Comparison of ENCODE assay signal across 6 cellular contexts in the genomic region with DNA sequence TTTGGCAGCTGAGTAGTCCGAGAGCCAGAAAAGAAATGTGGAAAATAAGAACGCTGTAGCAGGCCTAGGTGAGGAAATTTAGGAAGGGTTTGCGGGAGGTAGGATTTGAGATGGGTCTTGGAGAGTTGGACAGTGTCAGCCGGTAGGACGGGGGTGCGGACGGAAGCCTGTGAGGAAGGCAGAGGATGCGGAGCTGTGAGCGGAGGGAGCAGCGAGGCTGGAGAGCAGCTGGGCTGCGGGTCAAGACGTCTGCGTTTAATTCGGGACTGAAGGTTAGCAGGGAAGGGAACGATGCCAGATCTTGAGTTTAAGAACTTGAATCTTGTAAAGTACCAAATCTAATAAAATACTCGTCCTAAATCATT. TPM values are rescaled to one million over a fixed set of nuclear protein-coding genes. Genes with fewer than 3 reads are reported as not detected.
DNase-seq lines count a peak whose midpoint lies in the region; FAIRE-seq and TF ChIP-seq lines count a peak whose summit lies in the region.

No MANE protein-coding gene starts in this region.

- no peak overlapping the region for H3K27ac Mint-ChIP-seq in activated CD4-positive, alpha-beta memory T cell treated with anti-CD3 and anti-CD28 coated beads for 36 hours

- DNase-seq in activated CD4-positive, alpha-beta memory T cell treated with anti-CD3 and anti-CD28 coated beads for 36 hours = no peak
- DNase-seq in RCC 7860 (ENCODE audit: low spot score) = no peak
- DNase-seq in NCI-H146 (lab: John Stamatoyannopoulos, UW) = no peak
- DNase-seq in H4 (ENCODE audit: low spot score) = no peak

- no peak for FAIRE-seq in RCC 7860 (lab: Jason Lieb, UNC)

- H3K27me3 ChIP-seq in BLaER1 (no peaks in the 10 kb centered on the region), liver (ENCODE audit: control insufficient read depth in 4 of 4, insufficient read depth in 4 of 4, low read length in 3 of 4) (no peaks in the 10 kb centered on the region)

- POLR2A ChIA-PET in activated CD4-positive, alpha-beta memory T cell treated with anti-CD3 and anti-CD28 coated beads for 36 hours (lab: Charles Lee) = no interaction called here

- peaks cover 45% of the 10 kb centered on the region for H3K36me3 ChIP-seq in BLaER1
- H3K36me3 ChIP-seq in liver (ENCODE audit: control insufficient read depth in 4 of 4, insufficient read depth in 3 of 4, low read depth in 1 of 4, low read length in 3 of 4) = peaks cover 0 to 29% (median 22%) of the 10 kb centered on the region in 4 donors

- peak overlapping the region; percentile 95 for H3K4me2 ChIP-seq in BLaER1

- H3K27me3 Mint-ChIP-seq in activated CD4-positive, alpha-beta memory T cell treated with anti-CD3 and anti-CD28 coated beads for 36 hours = no peaks in the 10 kb centered on the region

- 41% methylated on average over 16 of the region's 16 CpGs for WGBS in liver

- TF ChIP-seq RAD21 in liver (IDR thresholded peaks at IDR 0.05) = no peak

- H3K9me3 ChIP-seq in BLaER1 (no peaks in the 10 kb centered on the region), liver (ENCODE audit: control insufficient read depth in 4 of 4, low read length in 3 of 4) (no peaks in the 10 kb centered on the region)

- H4K20me1 ChIP-seq in BLaER1 = peaks cover 32% of the 10 kb centered on the region

- intact Hi-C loops in activated CD4-positive, alpha-beta memory T cell treated with anti-CD3 and anti-CD28 coated beads for 36 hours (cut with micrococcal nuclease) = loop anchor here (2.0 kb wide), 1 partner anchor 19 kb away; no protein-coding TSS in a partner anchor

- no peaks in the 10 kb centered on the region for H3K9me3 Mint-ChIP-seq in activated CD4-positive, alpha-beta memory T cell treated with anti-CD3 and anti-CD28 coated beads for 36 hours

- H3K4me3 Mint-ChIP-seq in activated CD4-positive, alpha-beta memory T cell treated with anti-CD3 and anti-CD28 coated beads for 36 hours = peak overlapping the region; percentile 18

- H3K27ac ChIP-seq in BLaER1 (peak overlapping the region; percentile 12; the same call in 1 of the 2 replicates), liver (ENCODE audit: low read depth in 1 of 2, low read length in 2 of 2) (peak overlapping the region in 1 of 2 donors; percentile 7)

- peaks cover 29% of the 10 kb centered on the region for H3K4me1 ChIP-seq in BLaER1
- peaks cover 3 to 31% (median 19%) of the 10 kb centered on the region in 4 donors for H3K4me1 ChIP-seq in liver (ENCODE audit: control insufficient read depth in 4 of 4, insufficient read depth in 4 of 4, low read length in 3 of 4)

- no peak for TF ChIP-seq CTCF in liver (IDR thresholded peaks at IDR 0.05; ENCODE audit: low read depth, low read length, missing input control)

- H3K4me1 Mint-ChIP-seq in activated CD4-positive, alpha-beta memory T cell treated with anti-CD3 and anti-CD28 coated beads for 36 hours (ENCODE audit: low read depth) = peaks cover 12% of the 10 kb centered on the region

- peaks cover 12% of the 10 kb centered on the region for H3K36me3 Mint-ChIP-seq in activated CD4-positive, alpha-beta memory T cell treated with anti-CD3 and anti-CD28 coated beads for 36 hours

- H3K9ac ChIP-seq in BLaER1 (peak overlapping the region; percentile 30; the same call in 1 of the 2 replicates), liver (ENCODE audit: low read depth in 1 of 2, low read length in 2 of 2) (no peak overlapping the region)

- CTCF ChIA-PET in activated CD4-positive, alpha-beta memory T cell treated with anti-CD3 and anti-CD28 coated beads for 36 hours (lab: Charles Lee) = interaction anchor here (1.1 to 3.6 kb wide), 4 partner anchors 25 to 187 kb away, joined by 3 to 15 read pairs (median 8); no protein-coding TSS in a partner anchor

- H3K4me3 ChIP-seq in BLaER1 (peak overlapping the region; percentile 81), liver (ENCODE audit: low read depth in 1 of 3, low read length in 3 of 3) (peak overlapping the region in 2 of 3 donors; percentile 11 to 67)

TF ChIP-seq in liver, 16 proteins besides CTCF, POLR2A, EP300 and RAD21:
- TF ChIP-seq HNF4A (conservative IDR thresholded peaks at IDR 0.05) = no peak
- TF ChIP-seq, protein P1, sequence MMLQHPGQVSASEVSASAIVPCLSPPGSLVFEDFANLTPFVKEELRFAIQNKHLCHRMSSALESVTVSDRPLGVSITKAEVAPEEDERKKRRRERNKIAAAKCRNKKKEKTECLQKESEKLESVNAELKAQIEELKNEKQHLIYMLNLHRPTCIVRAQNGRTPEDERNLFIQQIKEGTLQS (IDR thresholded peaks at IDR 0.05) = no peak
- no peak for TF ChIP-seq TAF1 (conservative IDR thresholded peaks at IDR 0.05)
- TF ChIP-seq HNF4G (IDR thresholded peaks at IDR 0.05) = no peak
- TF ChIP-seq, protein P2, sequence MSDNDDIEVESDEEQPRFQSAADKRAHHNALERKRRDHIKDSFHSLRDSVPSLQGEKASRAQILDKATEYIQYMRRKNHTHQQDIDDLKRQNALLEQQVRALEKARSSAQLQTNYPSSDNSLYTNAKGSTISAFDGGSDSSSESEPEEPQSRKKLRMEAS (IDR thresholded peaks at IDR 0.05) = no peak
- TF ChIP-seq SP1 (IDR thresholded peaks at IDR 0.05) = no peak
- TF ChIP-seq NR2F2 (IDR thresholded peaks at IDR 0.05) = no peak
- TF ChIP-seq, protein P3, sequence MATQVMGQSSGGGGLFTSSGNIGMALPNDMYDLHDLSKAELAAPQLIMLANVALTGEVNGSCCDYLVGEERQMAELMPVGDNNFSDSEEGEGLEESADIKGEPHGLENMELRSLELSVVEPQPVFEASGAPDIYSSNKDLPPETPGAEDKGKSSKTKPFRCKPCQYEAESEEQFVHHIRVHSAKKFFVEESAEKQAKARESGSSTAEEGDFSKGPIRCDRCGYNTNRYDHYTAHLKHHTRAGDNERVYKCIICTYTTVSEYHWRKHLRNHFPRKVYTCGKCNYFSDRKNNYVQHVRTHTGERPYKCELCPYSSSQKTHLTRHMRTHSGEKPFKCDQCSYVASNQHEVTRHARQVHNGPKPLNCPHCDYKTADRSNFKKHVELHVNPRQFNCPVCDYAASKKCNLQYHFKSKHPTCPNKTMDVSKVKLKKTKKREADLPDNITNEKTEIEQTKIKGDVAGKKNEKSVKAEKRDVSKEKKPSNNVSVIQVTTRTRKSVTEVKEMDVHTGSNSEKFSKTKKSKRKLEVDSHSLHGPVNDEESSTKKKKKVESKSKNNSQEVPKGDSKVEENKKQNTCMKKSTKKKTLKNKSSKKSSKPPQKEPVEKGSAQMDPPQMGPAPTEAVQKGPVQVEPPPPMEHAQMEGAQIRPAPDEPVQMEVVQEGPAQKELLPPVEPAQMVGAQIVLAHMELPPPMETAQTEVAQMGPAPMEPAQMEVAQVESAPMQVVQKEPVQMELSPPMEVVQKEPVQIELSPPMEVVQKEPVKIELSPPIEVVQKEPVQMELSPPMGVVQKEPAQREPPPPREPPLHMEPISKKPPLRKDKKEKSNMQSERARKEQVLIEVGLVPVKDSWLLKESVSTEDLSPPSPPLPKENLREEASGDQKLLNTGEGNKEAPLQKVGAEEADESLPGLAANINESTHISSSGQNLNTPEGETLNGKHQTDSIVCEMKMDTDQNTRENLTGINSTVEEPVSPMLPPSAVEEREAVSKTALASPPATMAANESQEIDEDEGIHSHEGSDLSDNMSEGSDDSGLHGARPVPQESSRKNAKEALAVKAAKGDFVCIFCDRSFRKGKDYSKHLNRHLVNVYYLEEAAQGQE (IDR thresholded peaks at IDR 0.05) = no peak
- TF ChIP-seq JUND (IDR thresholded peaks at IDR 0.05) = no peak

RNA-seq across cellular contexts. Expression of a gene that starts 0.7 kb away (rescaled TPM):
- total RNA-seq in activated CD4-positive, alpha-beta memory T cell treated with anti-CD3 and anti-CD28 coated beads for 36 hours = under 1 TPM; 0.73 to 1.00 TPM
- total RNA-seq in liver = under 1 TPM; 0.17 to 0.33 TPM
- under 1 TPM in 1 of 2 donors, not detected in 1; 0.08 TPM for polyA plus RNA-seq in liver
- total RNA-seq in H4 (2014; rRNA removed; shearing (Covaris generic)) = 1.1 and 1.6 TPM in 2 replicates

RNA-seq across cellular contexts. Expression of a gene that starts 20.2 kb away (rescaled TPM):
- total RNA-seq in activated CD4-positive, alpha-beta memory T cell treated with anti-CD3 and anti-CD28 coated beads for 36 hours = 10 to 100 TPM; 68.7 to 71.6 TPM
- 10 to 100 TPM; 12.8 to 14.8 TPM for total RNA-seq in liver
- polyA plus RNA-seq in liver = 10 to 100 TPM in 1 of 2 donors, 1 to 10 TPM in 1; 9.2 to 10.0 TPM
- 29.0 and 29.2 TPM in 2 replicates for total RNA-seq in H4 (2014; rRNA removed; shearing (Covaris generic))

RNA-seq across cellular contexts. Expression of a gene that starts 28.6 kb away (rescaled TPM):
- total RNA-seq in activated CD4-positive, alpha-beta memory T cell treated with anti-CD3 and anti-CD28 coated beads for 36 hours = 10 to 100 TPM; 14.4 to 16.1 TPM
- total RNA-seq in liver = 1 to 10 TPM; 5.1 to 6.8 TPM
- polyA plus RNA-seq in liver = 1 to 10 TPM; 4.5 to 5.6 TPM
- total RNA-seq in H4 (2014; rRNA removed; shearing (Covaris generic)) = 0.10 and 0.91 TPM in 2 replicates

RNA-seq across cellular contexts. Expression of a gene that starts 32.6 kb away (rescaled TPM):
- total RNA-seq in activated CD4-positive, alpha-beta memory T cell treated with anti-CD3 and anti-CD28 coated beads for 36 hours = 10 to 100 TPM; 34.7 to 37.9 TPM
- 10 to 100 TPM; 20.7 to 22.8 TPM for total RNA-seq in liver
- 1 to 10 TPM; 2.8 to 9.4 TPM for polyA plus RNA-seq in liver
- total RNA-seq in H4 (2014; rRNA removed; shearing (Covaris generic)) = 16.3 and 37.3 TPM in 2 replicates

RNA-seq across cellular contexts. Expression of a gene that starts 39.2 kb away (rescaled TPM):
- total RNA-seq in activated CD4-positive, alpha-beta memory T cell treated with anti-CD3 and anti-CD28 coated beads for 36 hours = under 1 TPM in 1 of 2 experiments, not detected in 1; 0.26 TPM
- 1 to 10 TPM; 1.9 to 3.4 TPM for total RNA-seq in liver
- polyA plus RNA-seq in liver = 1 to 10 TPM; 1.8 to 2.0 TPM
- total RNA-seq in H4 (2014; rRNA removed; shearing (Covaris generic)) = 1.9 and 2.5 TPM in 2 replicates
